In genomic region chr6:108587258-108588059, GRCh38 we compare ENCODE assay signal across 8 cellular contexts. TPM values are rescaled to one million over a fixed set of nuclear protein-coding genes. Genes with fewer than 3 reads are reported as not detected.
DNase-seq lines count a peak whose midpoint lies in the region; ATAC-seq and TF ChIP-seq lines count a peak whose summit lies in the region.

No MANE protein-coding gene starts in this region.

- peaks cover 89% of the 10 kb centered on the region for H3K4me1 ChIP-seq in stomach smooth muscle (ENCODE audit: control insufficient read depth, insufficient read depth, low read length)

- peak overlapping the region in 2 of 3 donors; percentile 41 to 53 for H3K27ac Mint-ChIP-seq in IgD-negative memory B cell

- no peaks in the 10 kb centered on the region for H3K27me3 Mint-ChIP-seq in IgD-negative memory B cell

- H3K9me3 ChIP-seq in stomach smooth muscle (ENCODE audit: control insufficient read depth in 2 of 2, low read length in 2 of 2) = no peaks in the 10 kb centered on the region

- peaks cover 49 to 65% (median 59%) of the 10 kb centered on the region in 3 donors for H3K4me1 Mint-ChIP-seq in IgD-negative memory B cell

- H3K4me3 ChIP-seq in brain microvascular endothelial cell (ENCODE audit: low read depth, low read length) = no peak overlapping the region
- peak overlapping the region; percentile 4 to 20 for H3K4me3 ChIP-seq in stomach smooth muscle (ENCODE audit: low read length in 2 of 2)

- H3K27me3 ChIP-seq in brain microvascular endothelial cell (replicated peaks) = no peaks in the 10 kb centered on the region
- H3K27me3 ChIP-seq in layer of hippocampus (ENCODE audit: control insufficient read depth, insufficient read depth, low read length) = no peaks in the 10 kb centered on the region
- no peaks in the 10 kb centered on the region for H3K27me3 ChIP-seq in stomach smooth muscle (ENCODE audit: control insufficient read depth in 1 of 2, insufficient read depth in 2 of 2, low read length in 2 of 2)

- H3K27ac ChIP-seq in brain microvascular endothelial cell = peak overlapping the region; percentile 75
- H3K27ac ChIP-seq in layer of hippocampus (ENCODE audit: low read depth, low read length) = peak overlapping the region; percentile 88
- peak overlapping the region; percentile 72 for H3K27ac ChIP-seq in stomach smooth muscle (ENCODE audit: low read length)

- DNase-seq in brain microvascular endothelial cell (peak; percentile 87), OCI-M1 (lab: John Stamatoyannopoulos, UW) (no peak), NCI-H748 treated with DMSO at 0.1 percent for 48 hours (lab: John Stamatoyannopoulos, UW) (no peak), activated gamma-delta T cell (lab: John Stamatoyannopoulos, UW) (no peak)

- in situ Hi-C loops in brain microvascular endothelial cell (cut with HindIII; ENCODE audit: low pct_ligation_motif_present, low sequenced_read_pairs) = no loop called here

- no peaks in the 10 kb centered on the region for H3K36me3 ChIP-seq in brain microvascular endothelial cell (replicated peaks)
- no peaks in the 10 kb centered on the region for H3K36me3 ChIP-seq in stomach smooth muscle (ENCODE audit: control insufficient read depth in 2 of 2, insufficient read depth in 2 of 2, low read length in 2 of 2)

- no peak for TF ChIP-seq CTCF in brain microvascular endothelial cell (IDR thresholded peaks at IDR 0.05; ENCODE audit: low read depth, low read length, missing control alignments)

- H3K36me3 Mint-ChIP-seq in IgD-negative memory B cell = no peaks in the 10 kb centered on the region

- peak overlapping the region in 2 of 4 donors; percentile 24 to 38 for H3K4me3 Mint-ChIP-seq in IgD-negative memory B cell

- H3K9me3 Mint-ChIP-seq in IgD-negative memory B cell = no peaks in the 10 kb centered on the region

- ATAC-seq in GM21737 (IDR thresholded peaks at IDR 0.05; ENCODE audit: unreplicated experiment) = no peak

- H3K9ac ChIP-seq in stomach smooth muscle (ENCODE audit: low read length in 2 of 2) = peak overlapping the region; percentile 21 to 55

RNA-seq across cellular contexts. Expression of gene FOXO3, which starts 26.7 kb away (rescaled TPM):
- 15.5 TPM for polyA plus RNA-seq in IgD-negative memory B cell
